ENCODE assay signal across 1 cellular context in genomic region chr1:234920136-234920842, GRCh38.
TF ChIP-seq lines count a peak whose summit lies in the region.

No MANE protein-coding gene starts in this region.

TF ChIP-seq in SK-N-SH, 30 proteins besides CTCF, POLR2A, EP300 and RAD21:
- TF ChIP-seq TAF1 (IDR thresholded peaks at IDR 0.05; ENCODE audit: borderline replicate concordance, low read depth, low read length) (no peak), REST (IDR thresholded peaks at IDR 0.05; ENCODE audit: low read depth, low read length) (no peak), POLR2AphosphoS5 (IDR thresholded peaks at IDR 0.05; ENCODE audit: low read depth, low read length) (no peak), FOXM1 (IDR thresholded peaks at IDR 0.05; ENCODE audit: low read depth) (no peak), YY1 (IDR thresholded peaks at IDR 0.05; ENCODE audit: low read depth) (no peak), SMC3 (IDR thresholded peaks at IDR 0.05; ENCODE audit: low read depth, low read length) (no peak), RFX5 (IDR thresholded peaks at IDR 0.05; ENCODE audit: low read length) (no peak), ZBTB33 (IDR thresholded peaks at IDR 0.05; ENCODE audit: borderline replicate concordance, low read depth) (no peak), IRF3 (IDR thresholded peaks at IDR 0.05; ENCODE audit: low read depth, low read length) (no peak)
